Comparison of ENCODE assay signal across 17 cellular contexts in genomic region chr6:137820952-137821351, GRCh38. TPM values are rescaled to one million over a fixed set of nuclear protein-coding genes. Genes with fewer than 3 reads are reported as not detected.
DNase-seq lines count a peak whose midpoint lies in the region; ATAC-seq and TF ChIP-seq lines count a peak whose summit lies in the region.
"Had no signal": no experiment of that assay in that cellular context is flagged by ENCODE, and none has a peak within 500 bp of the region (broad histone marks: within the 10 kb centered on the region; RNA-seq: fewer than 3 reads in every experiment).

No MANE protein-coding gene starts in this region.

- no peaks in the 10 kb centered on the region for H3K27me3 Mint-ChIP-seq in activated CD4-positive, alpha-beta T cell treated with anti-CD3 and anti-CD28 coated beads for 36 hours

- H3K27ac ChIP-seq in VCaP (peak overlapping the region; percentile 73), gastrocnemius medialis (no peak overlapping the region), thyroid gland (no peak overlapping the region)
- H3K27ac ChIP-seq: brain microvascular endothelial cell had no signal

- H3K4me3 Mint-ChIP-seq in activated CD4-positive, alpha-beta T cell treated with anti-CD3 and anti-CD28 coated beads for 36 hours = no peak overlapping the region
- H3K4me3 Mint-ChIP-seq: nephron progenitor cell had no signal

- no peaks in the 10 kb centered on the region for H3K4me1 ChIP-seq in gastrocnemius medialis
- peaks cover 0 to 10% of the 10 kb centered on the region in 2 donors for H3K4me1 ChIP-seq in thyroid gland

- H3K9me3 Mint-ChIP-seq in activated CD4-positive, alpha-beta T cell treated with anti-CD3 and anti-CD28 coated beads for 36 hours (ENCODE audit: low read depth) = peaks cover 2% of the 10 kb centered on the region
- H3K9me3 Mint-ChIP-seq: nephron progenitor cell had no signal

- DNase-seq in activated CD4-positive, alpha-beta T cell treated with anti-CD3 and anti-CD28 coated beads for 36 hours = no peak
- no peak for DNase-seq in activated CD4-positive, alpha-beta T cell treated with anti-CD3 and anti-CD28 coated beads for 1 hour
- DNase-seq in fibroblast of the conjunctiva (ENCODE audit: low read depth) (peak; percentile 23), gastrocnemius medialis (no peak), NCI-H2107 (lab: John Stamatoyannopoulos, UW) (no peak), NCI-H526 (lab: John Stamatoyannopoulos, UW) (no peak), thyroid gland (no peak)
- DNase-seq: 8988T; brain microvascular endothelial cell; left colon; NCI-H1436; NCI-H510A treated with DMSO at 0.1 percent for 48 hours; nephron progenitor cell; stimulated activated naive CD8-positive, alpha-beta T cell treated with anti-CD3 and anti-CD28 coated beads, Interleukin-15, Interleukin-2, amounts not matched to agents 100 U/mL and 50 U/mL, for 24 hours; T-helper 9 cell had no signal

- peak overlapping the region; percentile 64 for H3K27ac Mint-ChIP-seq in activated CD4-positive, alpha-beta T cell treated with anti-CD3 and anti-CD28 coated beads for 36 hours
- H3K27ac Mint-ChIP-seq: nephron progenitor cell had no signal

- no peaks in the 10 kb centered on the region for H3K27me3 ChIP-seq in gastrocnemius medialis
- H3K27me3 ChIP-seq in thyroid gland = no peaks in the 10 kb centered on the region
- H3K27me3 ChIP-seq: brain microvascular endothelial cell had no signal

- in situ Hi-C loops in gastrocnemius medialis (cut with MboI; ENCODE audit: low sequenced_read_pairs in 4 of 4) = no loop called here

- peaks cover 86% of the 10 kb centered on the region for H3K4me1 Mint-ChIP-seq in activated CD4-positive, alpha-beta T cell treated with anti-CD3 and anti-CD28 coated beads for 36 hours

- H3K36me3 ChIP-seq in gastrocnemius medialis (no peaks in the 10 kb centered on the region), thyroid gland (no peaks in the 10 kb centered on the region)
- H3K36me3 ChIP-seq: brain microvascular endothelial cell had no signal

- CTCF ChIA-PET in activated CD4-positive, alpha-beta T cell treated with anti-CD3 and anti-CD28 coated beads for 36 hours (lab: Charles Lee) = interaction anchor here (1.0 to 1.5 kb wide), 3 partner anchors 10 to 98 kb away, joined by 3 read pairs; no protein-coding TSS in a partner anchor

- intact Hi-C loops in activated CD4-positive, alpha-beta T cell treated with anti-CD3 and anti-CD28 coated beads for 36 hours (cut with DNase I, micrococcal nuclease) = no loop called here
- intact Hi-C loops in gastrocnemius medialis (cut with DNase I; ENCODE audit: low total_unique reads) = no loop called here
- intact Hi-C loops in thyroid gland (cut with DNase I) = no loop called here

- TF ChIP-seq POLR2A in gastrocnemius medialis (IDR thresholded peaks at IDR 0.05) (no peak), thyroid gland (IDR thresholded peaks at IDR 0.05) (no peak)

- H3K9me3 ChIP-seq in gastrocnemius medialis (no peaks in the 10 kb centered on the region), thyroid gland (no peaks in the 10 kb centered on the region)

- WGBS in thyroid gland, 2 donors = 73 to 87% methylated on average over 1 of the region's 1 CpG

- no peak for ATAC-seq in activated CD4-positive, alpha-beta T cell treated with anti-CD3 and anti-CD28 coated beads for 36 hours
- peak; percentile 35 to 49 for ATAC-seq in gastrocnemius medialis
- ATAC-seq: K562; left colon; stimulated activated naive CD8-positive, alpha-beta T cell treated with anti-CD3 and anti-CD28 coated beads, Interleukin-15, Interleukin-2, amounts not matched to agents 100 U/mL and 50 U/mL, for 24 hours had no signal

- peaks cover 8% of the 10 kb centered on the region for H3K36me3 Mint-ChIP-seq in activated CD4-positive, alpha-beta T cell treated with anti-CD3 and anti-CD28 coated beads for 36 hours (ENCODE audit: low read depth)

- POLR2A ChIA-PET in activated CD4-positive, alpha-beta T cell treated with anti-CD3 and anti-CD28 coated beads for 36 hours (lab: Charles Lee) = interaction anchor here (0.7 to 0.8 kb wide), 2 partner anchors 9 to 67 kb away, joined by 3 read pairs; no protein-coding TSS in a partner anchor

- H3K4me3 ChIP-seq in gastrocnemius medialis = no peak overlapping the region
- no peak overlapping the region for H3K4me3 ChIP-seq in thyroid gland (replicated peaks in 1 of 3)
- H3K4me3 ChIP-seq: K562 had no signal

- TF ChIP-seq CTCF in VCaP (conservative IDR thresholded peaks at IDR 0.05) (no peak), gastrocnemius medialis (IDR thresholded peaks at IDR 0.05 in 4 of 5, conservative IDR thresholded peaks at IDR 0.05 in 1 of 5) (no peak), thyroid gland (IDR thresholded peaks at IDR 0.05) (no peak)

RNA-seq across cellular contexts. Expression of gene TNFAIP3, which starts 46.1 kb away (rescaled TPM):
- 100 to 1,000 TPM; 284 to 371 TPM for total RNA-seq in activated CD4-positive, alpha-beta T cell treated with anti-CD3 and anti-CD28 coated beads for 36 hours
- 1 to 10 TPM; 2.6 to 7.1 (median 4.7) TPM for total RNA-seq in gastrocnemius medialis
- 1 to 10 TPM; 5.9 to 7.8 (median 7.3) TPM for total RNA-seq in thyroid gland

Comparison
In these comparisons a context has a peak if more than half of its experiments do, and no peak if none do; other contexts are left out.
1. RNA of gene TNFAIP3, which starts 46.1 kb away (total RNA-seq): 284 to 371 TPM in activated CD4-positive, alpha-beta T cell treated with anti-CD3 and anti-CD28 coated beads for 36 hours; 5.9 to 7.8 TPM in thyroid gland and 2.6 to 7.1 TPM in gastrocnemius medialis; every median in the first group is over 10 times any median in the second.